Comparison of ENCODE assay signal across 8 cellular contexts in genomic region chr3:140941434-140942220, GRCh38. TPM values are rescaled to one million over a fixed set of nuclear protein-coding genes. Genes with fewer than 3 reads are reported as not detected.
DNase-seq lines count a peak whose midpoint lies in the region; ATAC-seq, FAIRE-seq and TF ChIP-seq lines count a peak whose summit lies in the region.

Gene SLC25A36 (plus strand): TSS chr3:140941836. CDS start chr3:140942055, 219 bp downstream.

- ATAC-seq in natural killer cell treated with Interleukin-12 subunit alpha and Interleukin-12 subunit beta and Interleukin-15 and Interleukin-18, amount 100 ng/mL, for 72 hours: peak; percentile 99
- peak; percentile 97 for ATAC-seq in stimulated activated naive CD8-positive, alpha-beta T cell treated with anti-CD3 and anti-CD28 coated beads, Interleukin-15, Interleukin-2, amounts not matched to agents 100 U/mL and 50 U/mL, for 24 hours

- peak; percentile 98 for FAIRE-seq in H54 (lab: Jason Lieb, UNC)

- H3K9me3 Mint-ChIP-seq in natural killer cell treated with Interleukin-12 subunit alpha and Interleukin-12 subunit beta and Interleukin-15 and Interleukin-18, amount 100 ng/mL, for 72 hours: no peaks in the 10 kb centered on the region

- peak within 1 kb of the TSS; percentile 80 for H3K9ac ChIP-seq in Loucy (ENCODE audit: low read depth, low read length, poor library complexity, severe bottlenecking)

- H3K4me1 Mint-ChIP-seq in natural killer cell treated with Interleukin-12 subunit alpha and Interleukin-12 subunit beta and Interleukin-15 and Interleukin-18, amount 100 ng/mL, for 72 hours (ENCODE audit: low read depth in 2 of 2): peaks cover 30 to 36% of the 10 kb centered on the region in 2 donors

- peaks cover 42% of the 10 kb centered on the region for H4K20me1 ChIP-seq in Loucy (ENCODE audit: insufficient read depth, low read length, poor library complexity, severe bottlenecking)

- no peaks in the 10 kb centered on the region for H3K9me2 ChIP-seq in Loucy (replicated peaks; ENCODE audit: low read depth, low read length)

- H3K36me3 Mint-ChIP-seq in natural killer cell treated with Interleukin-12 subunit alpha and Interleukin-12 subunit beta and Interleukin-15 and Interleukin-18, amount 100 ng/mL, for 72 hours: no peaks in the 10 kb centered on the region

- no peaks in the 10 kb centered on the region for H3K9me3 ChIP-seq in Loucy (ENCODE audit: insufficient read depth, low read depth, low read length)

- H3F3A ChIP-seq in Loucy (ENCODE audit: low read depth): 0 out of 2 replicates have a peak, but pooled peaks cover 3% of the 10 kb centered on the region

- peak within 1 kb of the TSS; percentile 82 to 92 for H3K27ac Mint-ChIP-seq in natural killer cell treated with Interleukin-12 subunit alpha and Interleukin-12 subunit beta and Interleukin-15 and Interleukin-18, amount 100 ng/mL, for 72 hours

- H3K4me3 Mint-ChIP-seq in natural killer cell treated with Interleukin-12 subunit alpha and Interleukin-12 subunit beta and Interleukin-15 and Interleukin-18, amount 100 ng/mL, for 72 hours: peak within 1 kb of the TSS; percentile 95

- H2AFZ ChIP-seq in Loucy (ENCODE audit: low read length): peak within 1 kb of the TSS; percentile 99

- peaks cover 46% of the 10 kb centered on the region for H3K79me2 ChIP-seq in Loucy (ENCODE audit: insufficient read depth, low read length)

- TF ChIP-seq POLR2A in H54 (IDR thresholded peaks at IDR 0.05; ENCODE audit: low read depth, low read length): peak; percentile 91
- peak; percentile 91 for TF ChIP-seq POLR2A in Raji (IDR thresholded peaks at IDR 0.05; ENCODE audit: insufficient read depth, low read depth, low read length)

- H3K4me3 ChIP-seq in Loucy (ENCODE audit: low read length, poor library complexity, severe bottlenecking) (peak within 1 kb of the TSS; percentile 80), fibroblast of pulmonary artery (replicated peaks; ENCODE audit: low read depth, low read length) (peak within 1 kb of the TSS; percentile 92)

- DNase-seq in EL (peak; percentile 98), H54 (ENCODE audit: insufficient read length, low spot score) (peak; percentile 84), fibroblast of pulmonary artery (ENCODE audit: low read depth) (peak; percentile 98)
- DNase-seq in activated T-helper 9 cell treated with anti-CD3 and anti-CD28 coated beads, Interleukin-2, amount 50 U/mL, for 16 hours (ENCODE audit: low read depth): peak; percentile 95
- DNase-seq in natural killer cell treated with Interleukin-12 subunit alpha and Interleukin-12 subunit beta and Interleukin-15 and Interleukin-18, amount 100 ng/mL, for 72 hours (ENCODE audit: low spot score): peak; percentile 97
- DNase-seq in stimulated activated naive CD8-positive, alpha-beta T cell treated with anti-CD3 and anti-CD28 coated beads, Interleukin-15, Interleukin-2, amounts not matched to agents 100 U/mL and 50 U/mL, for 24 hours: peak; percentile 96

- H3K4me1 ChIP-seq in Loucy (ENCODE audit: insufficient read depth, low read length, poor library complexity, severe bottlenecking): peaks cover 39% of the 10 kb centered on the region

- peak within 1 kb of the TSS; percentile 89 for H3K4me2 ChIP-seq in Loucy (ENCODE audit: low read depth, low read length, poor library complexity, severe bottlenecking)

- H3K36me3 ChIP-seq in Loucy (ENCODE audit: insufficient read depth, low read length): no peaks in the 10 kb centered on the region

- peaks cover 12 to 17% of the 10 kb centered on the region in 2 donors for H3K27me3 Mint-ChIP-seq in natural killer cell treated with Interleukin-12 subunit alpha and Interleukin-12 subunit beta and Interleukin-15 and Interleukin-18, amount 100 ng/mL, for 72 hours

- TF ChIP-seq CTCF in Loucy (conservative IDR thresholded peaks at IDR 0.05; ENCODE audit: low read length) (no peak), fibroblast of pulmonary artery (IDR thresholded peaks at IDR 0.05; ENCODE audit: low read length, missing control alignments) (no peak)

- no peaks in the 10 kb centered on the region for H3K27me3 ChIP-seq in Loucy (ENCODE audit: insufficient read depth, low read length, poor library complexity, severe bottlenecking)

RNA-seq across cellular contexts. Expression of gene SLC25A36, which starts in this region (rescaled TPM):
- 10 to 100 TPM; 47.8 to 68.2 TPM for total RNA-seq in natural killer cell treated with Interleukin-12 subunit alpha and Interleukin-12 subunit beta and Interleukin-15 and Interleukin-18, amount 100 ng/mL, for 72 hours

Comparison
In these comparisons a context has a peak if more than half of its experiments do, and no peak if none do; other contexts are left out.
1. Peak in every context shown above with its lines: DNase-seq, ATAC-seq and H3K4me3 ChIP-seq.